ENCODE assay signal across 10 cellular contexts in the genomic region with DNA sequence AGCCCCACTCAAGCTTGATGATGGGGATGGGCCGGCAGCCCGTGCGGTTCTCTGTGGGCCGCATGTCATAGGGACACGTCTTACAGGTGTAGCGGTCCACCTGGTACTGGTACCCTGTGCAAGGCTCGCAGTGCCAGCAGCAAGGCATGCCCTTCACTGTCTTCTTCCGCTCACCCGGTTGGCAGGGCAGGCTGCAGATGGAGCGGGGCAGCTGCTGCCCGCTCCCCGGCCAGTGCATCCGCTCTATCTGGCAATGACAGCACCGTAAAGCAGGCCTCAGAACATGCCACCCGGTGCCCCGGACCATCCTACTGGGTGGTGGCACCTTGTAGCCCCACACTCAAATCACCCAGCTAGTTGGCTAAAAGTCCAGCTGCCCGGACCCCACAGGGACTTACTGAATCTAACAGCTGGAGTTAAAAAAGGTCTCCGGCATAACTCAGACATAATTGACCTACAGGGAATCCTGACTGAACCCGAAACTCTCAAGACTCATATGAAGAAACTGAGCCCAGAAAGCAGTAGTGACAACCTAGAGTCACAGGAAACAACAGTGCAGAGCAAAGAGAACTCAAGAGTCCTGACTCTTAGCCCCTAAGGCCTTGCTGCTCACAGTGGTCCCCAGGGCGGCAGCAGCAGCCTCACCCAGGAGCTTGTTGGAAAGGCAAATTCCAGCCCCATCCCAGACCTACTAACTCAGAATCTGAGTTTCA.
"Had no signal": no experiment of that assay in that cellular context is flagged by ENCODE, and none has a peak within 500 bp of the region (broad histone marks: within the 10 kb centered on the region; RNA-seq: fewer than 3 reads in every experiment).

No MANE protein-coding gene starts in this region.

- DNase-seq: activated CD4-positive, alpha-beta T cell treated with anti-CD3 and anti-CD28 coated beads, Interleukin-2, amount 50 U/mL, for 1 hour; activated CD4-positive, CD25-positive, alpha-beta regulatory T cell; activated gamma-delta T cell; activated naive CD8-positive, alpha-beta T cell treated with anti-CD3 and anti-CD28 coated beads, Interleukin-2, amount 10 ng/mL, durations not matched to agents 7 days and 5 days; activated T-cell treated with anti-CD3 and anti-CD28 coated beads, Interleukin-2, amount 50 U/mL, for 4 hours; anterior cingulate cortex; immature natural killer cell; naive B cell; stimulated activated naive B cell treated with anti-CD40 and anti-IgM and Interleukin-4, amounts not matched to agents 10 μg/mL and 1 μg/mL and 100 μg/mL, for 72 hours had no signal

- FAIRE-seq: endometrium had no signal

- ATAC-seq: activated T-cell treated with anti-CD3 and anti-CD28 coated beads, Interleukin-2, amount 50 U/mL, for 4 hours had no signal
